Comparison of ENCODE assay signal across 23 cellular contexts in the genomic region with DNA sequence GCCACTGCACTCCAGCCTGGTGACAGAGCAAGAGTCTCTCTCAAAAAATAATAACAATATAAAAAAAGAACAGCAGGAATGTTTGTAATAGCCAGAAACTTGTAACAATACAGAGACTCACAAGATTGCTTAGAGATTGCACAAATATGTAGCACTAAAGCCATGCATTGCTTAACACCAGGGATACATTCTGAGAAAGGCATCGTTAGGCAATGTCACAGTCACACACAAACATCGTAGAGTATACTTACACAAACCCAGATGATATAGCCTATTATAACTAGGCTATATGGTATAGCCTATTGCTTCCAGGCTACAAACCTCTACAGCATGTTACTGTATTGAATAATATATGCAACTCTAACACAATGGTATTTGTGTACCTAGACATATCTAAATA.
"Had no signal": no experiment of that assay in that cellular context is flagged by ENCODE, and none has a peak within 500 bp of the region (broad histone marks: within the 10 kb centered on the region; RNA-seq: fewer than 3 reads in every experiment).

No MANE protein-coding gene starts in this region.

- ATAC-seq: activated CD4-positive, alpha-beta T cell treated with anti-CD3 and anti-CD28 coated beads for 36 hours; activated naive CD4-positive, alpha-beta T cell treated with anti-CD3 and anti-CD28 coated beads, Interleukin-2, amount 50 U/mL, for 72 hours; activated T-helper 17 cell treated with anti-CD3 and anti-CD28 coated beads, Interleukin-2, amount 50 U/mL, for 72 hours; left lobe of liver; naive thymus-derived CD4-positive, alpha-beta T cell; sciatic nerve; stimulated activated naive B cell treated with anti-CD40 and anti-IgM and Interleukin-4, amounts not matched to agents 10 μg/mL and 1 μg/mL and 100 μg/mL, for 72 hours; WTC11 had no signal

- H3K4me3 ChIP-seq: ascending aorta, lower lobe of right lung, testis had no signal

- DNase-seq: activated CD4-positive, alpha-beta T cell treated with anti-CD3 and anti-CD28 coated beads for 36 hours; activated CD4-positive, alpha-beta T cell treated with anti-CD3 and anti-CD28 coated beads, Interleukin-2, amount 50 U/mL, for 4 hours; activated CD8-positive, alpha-beta memory T cell treated with anti-CD3 and anti-CD28 coated beads for 24 hours; activated CD8-positive, alpha-beta memory T cell treated with anti-CD3 and anti-CD28 coated beads, Interleukin-2, amount 50 U/mL, for 4 hours; activated T-cell treated with anti-CD3 and anti-CD28 coated beads, Interleukin-2, amount 50 U/mL, for 24 hours; cerebellar nuclear complex; cortex of kidney; foreskin melanocyte; lower lobe of right lung; naive thymus-derived CD4-positive, alpha-beta T cell; occipital lobe; small intestine; stimulated activated CD4-positive, alpha-beta T cell treated with anti-CD3 and anti-CD28 coated beads, Interleukin-2, amount 100 ng/mL, for 48 hours; stimulated activated CD8-positive, alpha-beta memory T cell treated with anti-CD3 and anti-CD28 coated beads, Interleukin-4, amount 100 ng/mL, for 48 hours; stimulated activated naive B cell treated with anti-CD40 and anti-IgM and Interleukin-4, amounts not matched to agents 10 μg/mL and 1 μg/mL and 100 μg/mL, for 72 hours; T-helper 1 cell; testis had no signal
